11 cellular contexts compared by ENCODE assay signal in the genomic region with DNA sequence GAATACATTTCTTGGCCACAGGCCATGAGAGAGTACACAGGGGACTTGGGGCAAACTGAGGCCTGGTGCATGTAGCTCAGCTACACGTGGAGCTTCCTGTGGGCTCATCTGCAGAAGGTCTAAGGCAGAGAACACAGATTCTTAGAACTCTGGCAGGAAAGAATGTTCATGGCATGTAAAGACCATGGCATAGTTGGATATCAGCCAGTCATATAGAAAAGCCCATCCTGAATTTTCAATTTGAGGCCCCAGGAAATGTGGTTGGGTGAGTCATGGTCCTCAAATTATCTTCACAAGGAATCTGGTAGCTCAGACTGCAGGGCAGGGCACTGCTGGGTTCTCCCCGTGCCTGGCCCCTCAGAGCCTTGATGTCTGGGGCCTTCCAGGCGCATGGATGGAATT. TPM values are rescaled to one million over a fixed set of nuclear protein-coding genes. Genes with fewer than 3 reads are reported as not detected.
DNase-seq lines count a peak whose midpoint lies in the region; ATAC-seq, FAIRE-seq and TF ChIP-seq lines count a peak whose summit lies in the region.
"Had no signal": no experiment of that assay in that cellular context is flagged by ENCODE, and none has a peak within 500 bp of the region (broad histone marks: within the 10 kb centered on the region; RNA-seq: fewer than 3 reads in every experiment).

No MANE protein-coding gene starts in this region.

- H3K4me1 Mint-ChIP-seq in astrocyte (ENCODE audit: low read depth, unreplicated experiment) (peaks cover 30% of the 10 kb centered on the region), Caco-2 (ENCODE audit: low read depth, unreplicated experiment) (no peaks in the 10 kb centered on the region)

- no TSS peak for BruUV-seq in Caco-2 (replicated peaks; lab: Mats Ljungman, UMichigan)

- H3K27ac Mint-ChIP-seq in astrocyte (ENCODE audit: unreplicated experiment) (peak overlapping the region; percentile 83), Caco-2 (ENCODE audit: unreplicated experiment) (no peak overlapping the region)

- CTCF ChIA-PET in Caco-2 (lab: Charles Lee), result no interaction called here

- peaks cover 5% of the 10 kb centered on the region for H4K20me1 ChIP-seq in astrocyte (ENCODE audit: insufficient read depth, low read length)

- peaks cover 3% of the 10 kb centered on the region for H3K9me3 Mint-ChIP-seq in astrocyte (ENCODE audit: unreplicated experiment)
- H3K9me3 Mint-ChIP-seq in Caco-2 (ENCODE audit: unreplicated experiment), result no peaks in the 10 kb centered on the region

- H3K4me3 Mint-ChIP-seq in astrocyte (ENCODE audit: unreplicated experiment) (peak overlapping the region; percentile 42), Caco-2 (ENCODE audit: unreplicated experiment) (no peak overlapping the region)

- H2AFZ ChIP-seq in astrocyte (ENCODE audit: low read depth, low read length), result no peak overlapping the region

- peak overlapping the region; percentile 54 for H3K4me2 ChIP-seq in astrocyte (ENCODE audit: low read length)

- FAIRE-seq in astrocyte (lab: Jason Lieb, UNC), result no peak
- FAIRE-seq: TTC549 had no signal

- DNase-seq in COLO829 (ENCODE audit: low spot score), result peak; percentile 60
- DNase-seq in LHCN-M2 (ENCODE audit: low read depth), result peak; percentile 81
- DNase-seq in astrocyte (ENCODE audit: low read depth), result peak; percentile 74
- DNase-seq in kidney tubule cell (ENCODE audit: low spot score), result peak; percentile 65
- no peak for DNase-seq in GOT3 (lab: John Stamatoyannopoulos, UW)
- no peak for DNase-seq in WERI-Rb-1
- DNase-seq in Caco-2, result no peak
- DNase-seq: caudate nucleus, GDM1 had no signal

- H3K27me3 ChIP-seq in astrocyte (ENCODE audit: insufficient read depth, low read length) (no peaks in the 10 kb centered on the region), WERI-Rb-1 (ENCODE audit: insufficient read depth, low read depth, severe bottlenecking) (no peaks in the 10 kb centered on the region), Caco-2 (replicated peaks; ENCODE audit: control insufficient read depth, insufficient read depth, low read length) (no peaks in the 10 kb centered on the region)

- H3K4me1 ChIP-seq in astrocyte (ENCODE audit: insufficient read depth, low read length) (peaks cover 23% of the 10 kb centered on the region), Caco-2 (peaks cover 7% of the 10 kb centered on the region; the same call in 1 of the 2 replicates)

- H3K36me3 ChIP-seq in astrocyte (ENCODE audit: insufficient read depth, low read length) (no peaks in the 10 kb centered on the region), WERI-Rb-1 (no peaks in the 10 kb centered on the region; the same call in none of the 2 replicates), Caco-2 (ENCODE audit: control insufficient read depth, insufficient read depth, low read length) (0 out of 2 replicates have a peak, but pooled peaks cover 2% of the 10 kb centered on the region)

- H3K27ac ChIP-seq in astrocyte (ENCODE audit: low read depth, low read length) (no peak overlapping the region), WERI-Rb-1 (no peak overlapping the region)

- POLR2A ChIA-PET in Caco-2 (lab: Charles Lee), result no interaction called here

- H3K9ac ChIP-seq in astrocyte (ENCODE audit: low read length), result no peak overlapping the region

- no peak for ATAC-seq in activated CD4-positive, CD25-positive, alpha-beta regulatory T cell treated with anti-CD3 and anti-CD28 coated beads, Interleukin-2, amount 50 U/mL, for 24 hours

- H3K9me3 ChIP-seq in astrocyte (ENCODE audit: insufficient read depth, low read depth, low read length) (no peaks in the 10 kb centered on the region), WERI-Rb-1 (ENCODE audit: severe bottlenecking) (no peaks in the 10 kb centered on the region), Caco-2 (no peaks in the 10 kb centered on the region)

- no peaks in the 10 kb centered on the region for H3K79me2 ChIP-seq in astrocyte (ENCODE audit: insufficient read depth, low read length)

- no peak for TF ChIP-seq CTCF in astrocyte (IDR thresholded peaks at IDR 0.05; ENCODE audit: insufficient read depth, low read depth, low read length)
- no peak for TF ChIP-seq CTCF in WERI-Rb-1 (IDR thresholded peaks at IDR 0.05; ENCODE audit: low read depth, low read length)
- TF ChIP-seq CTCF in Caco-2 (IDR thresholded peaks at IDR 0.05; ENCODE audit: insufficient read depth in 1 of 2, low read depth in 1 of 2, low read length in 1 of 2, severe bottlenecking in 1 of 2, unreplicated experiment in 1 of 2), result no peak

- H3K27me3 Mint-ChIP-seq in astrocyte (ENCODE audit: low read depth, unreplicated experiment) (no peaks in the 10 kb centered on the region), Caco-2 (ENCODE audit: insufficient read depth, unreplicated experiment) (no peaks in the 10 kb centered on the region)

- intact Hi-C loops in Caco-2 (cut with micrococcal nuclease; ENCODE audit: unreplicated experiment), result no loop called here

- H3K36me3 Mint-ChIP-seq in astrocyte (ENCODE audit: low read depth, unreplicated experiment) (peaks cover 15% of the 10 kb centered on the region), Caco-2 (ENCODE audit: insufficient read depth, unreplicated experiment) (peaks cover 20% of the 10 kb centered on the region)

- H3K4me3 ChIP-seq in astrocyte (ENCODE audit: insufficient read depth, low read depth, low read length) (no peak overlapping the region), WERI-Rb-1 (ENCODE audit: low read depth, low read length) (no peak overlapping the region), Caco-2 (ENCODE audit: low read depth, low read length) (no peak overlapping the region)

RNA-seq across cellular contexts. Expression of a gene that starts 13.7 kb away (rescaled TPM):
- 36.2 and 36.3 TPM in 2 replicates for total RNA-seq in LHCN-M2 (2014; rRNA removed)
- polyA plus RNA-seq in LHCN-M2 (2012), result 25.7 TPM
- 12.2 and 14.1 TPM in 2 replicates for total RNA-seq in astrocyte
- 11.2 and 11.5 TPM in 2 replicates for total RNA-seq in Caco-2 (2022)

RNA-seq across cellular contexts. Expression of a gene that starts 37.9 kb away (rescaled TPM):
- total RNA-seq in LHCN-M2 (2014; rRNA removed), result 30.1 and 30.8 TPM in 2 replicates
- polyA plus RNA-seq in LHCN-M2 (2012), result 26.2 TPM
- 11.3 and 14.0 TPM in 2 replicates for total RNA-seq in astrocyte
- total RNA-seq in Caco-2 (2022), result 40.2 and 40.4 TPM in 2 replicates

RNA-seq across cellular contexts. Expression of a gene that starts 58.9 kb away (rescaled TPM):
- total RNA-seq in LHCN-M2 (2014; rRNA removed) (5.0 TPM in 2 replicates), astrocyte (6.6 and 6.8 TPM in 2 replicates), Caco-2 (2022) (25.1 and 27.8 TPM in 2 replicates)
- 5.3 TPM for polyA plus RNA-seq in LHCN-M2 (2012)

Comparison
In these comparisons a context has a peak if more than half of its experiments do, and no peak if none do; other contexts are left out.
1. DNase-seq: peak in COLO829 (single experiment), LHCN-M2 (single experiment), astrocyte (single experiment) and kidney tubule cell (single experiment); none in GOT3 (single experiment), WERI-Rb-1 (single experiment) and Caco-2 (0 of 2).